In the genomic region with DNA sequence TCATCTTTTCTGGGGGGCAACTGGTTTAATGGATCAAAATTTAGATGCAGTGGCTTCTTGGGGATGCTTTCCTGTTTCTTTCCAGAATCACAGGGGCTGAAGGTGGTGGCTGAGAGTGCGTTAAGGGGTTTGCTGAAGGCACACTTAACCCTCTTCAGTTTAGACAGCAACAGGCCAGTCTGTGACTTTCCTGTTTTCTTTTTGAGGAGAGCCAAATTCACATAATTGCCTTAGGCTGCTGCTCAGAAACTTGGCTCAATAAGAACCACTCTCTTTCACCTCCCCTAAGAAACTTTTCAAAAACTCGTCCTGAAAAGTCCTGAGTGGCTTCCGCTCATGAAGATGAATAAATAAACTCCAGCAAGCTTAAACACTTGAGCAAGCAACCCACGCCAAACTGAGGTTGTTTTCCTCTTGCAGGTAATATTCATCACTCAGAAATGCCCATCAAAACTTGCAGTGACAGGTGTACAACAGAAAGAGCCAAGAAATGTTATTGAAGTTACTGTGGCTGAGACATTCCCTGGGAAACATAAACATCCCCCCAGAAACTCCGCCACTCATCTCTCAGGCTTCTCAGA, we compare ENCODE assay signal across 23 cellular contexts.
"Had no signal": no experiment of that assay in that cellular context is flagged by ENCODE, and none has a peak within 500 bp of the region (broad histone marks: within the 10 kb centered on the region; RNA-seq: fewer than 3 reads in every experiment).

No MANE protein-coding gene starts in this region.

- DNase-seq: activated CD4-positive, alpha-beta T cell treated with anti-CD3 and anti-CD28 coated beads for 4 hours; activated CD8-positive, alpha-beta memory T cell treated with anti-CD3 and anti-CD28 coated beads, Interleukin-2, amount 50 U/mL, for 4 hours; activated CD8-positive, alpha-beta T cell treated with anti-CD3 and anti-CD28 coated beads for 36 hours; activated naive CD4-positive, alpha-beta T cell treated with anti-CD3 and anti-CD28 coated beads, Interleukin-2, amount 50 U/mL, for 16 hours; activated naive CD8-positive, alpha-beta T cell treated with anti-CD3 and anti-CD28 coated beads, Interleukin-2, amount 10 ng/mL, durations not matched to agents 7 days and 5 days; adrenal gland; anterior cingulate cortex; caudate nucleus; MV-4-11; NCI-H1436; NCI-H1694 treated with DMSO at 0.1 percent for 48 hours; NCI-H446; NCI-H526; NCI-H774; Peyer's patch; Right ventricle myocardium superior; SJCRH30; SW 1271 had no signal

- H3K27me3 ChIP-seq: adrenal gland, breast epithelium, Peyer's patch, SJCRH30 had no signal

- H3K4me1 Mint-ChIP-seq: activated naive CD8-positive, alpha-beta T cell treated with anti-CD3 and anti-CD28 coated beads, Interleukin-2, amount 10 ng/mL, durations not matched to agents 7 days and 5 days had no signal

- H3K4me3 ChIP-seq: adrenal gland, breast epithelium, Peyer's patch, SJCRH30 had no signal

- H3K4me1 ChIP-seq: adrenal gland, breast epithelium, Peyer's patch, SJCRH30 had no signal

- H3K27ac Mint-ChIP-seq: activated CD8-positive, alpha-beta T cell treated with anti-CD3 and anti-CD28 coated beads for 36 hours; activated naive CD8-positive, alpha-beta T cell treated with anti-CD3 and anti-CD28 coated beads, Interleukin-2, amount 10 ng/mL, durations not matched to agents 7 days and 5 days had no signal

- H3K9me3 ChIP-seq: adrenal gland, Peyer's patch, SJCRH30 had no signal

- H3K9me3 Mint-ChIP-seq: activated CD8-positive, alpha-beta T cell treated with anti-CD3 and anti-CD28 coated beads for 36 hours had no signal

- H3K4me3 Mint-ChIP-seq: activated CD8-positive, alpha-beta T cell treated with anti-CD3 and anti-CD28 coated beads for 36 hours; activated naive CD8-positive, alpha-beta T cell treated with anti-CD3 and anti-CD28 coated beads, Interleukin-2, amount 10 ng/mL, durations not matched to agents 7 days and 5 days had no signal

- H3K27ac ChIP-seq: adrenal gland, breast epithelium, KMS-11, Peyer's patch, RWPE1, SJCRH30 had no signal

- H3K36me3 ChIP-seq: adrenal gland, breast epithelium, Peyer's patch, SJCRH30 had no signal

- H3K27me3 Mint-ChIP-seq: activated CD8-positive, alpha-beta T cell treated with anti-CD3 and anti-CD28 coated beads for 36 hours; activated naive CD8-positive, alpha-beta T cell treated with anti-CD3 and anti-CD28 coated beads, Interleukin-2, amount 10 ng/mL, durations not matched to agents 7 days and 5 days had no signal

- H3K36me3 Mint-ChIP-seq: activated naive CD8-positive, alpha-beta T cell treated with anti-CD3 and anti-CD28 coated beads, Interleukin-2, amount 10 ng/mL, durations not matched to agents 7 days and 5 days had no signal

- ATAC-seq: activated CD4-positive, CD25-positive, alpha-beta regulatory T cell treated with anti-CD3 and anti-CD28 coated beads, Interleukin-2, amount 50 U/mL, for 24 hours; activated CD8-positive, alpha-beta T cell treated with anti-CD3 and anti-CD28 coated beads for 36 hours; SK-N-SH treated with all-trans-retinoic acid at 6 μM for 48 hours had no signal
